22 cellular contexts compared by ENCODE assay signal in genomic region chr10:31121074-31121685, GRCh38.
DNase-seq lines count a peak whose midpoint lies in the region; ATAC-seq and TF ChIP-seq lines count a peak whose summit lies in the region.
"Had no signal": no experiment of that assay in that cellular context is flagged by ENCODE, and none has a peak within 500 bp of the region (broad histone marks: within the 10 kb centered on the region; RNA-seq: fewer than 3 reads in every experiment).

No MANE protein-coding gene starts in this region.

- H3K27ac Mint-ChIP-seq in T-helper 17 cell = no peak overlapping the region
- H3K27ac Mint-ChIP-seq: activated naive CD4-positive, alpha-beta T cell treated with anti-CD3 and anti-CD28 coated beads, Interleukin-2, amount 50 U/mL, for 24 hours; type B pancreatic cell had no signal

- peaks cover 6% of the 10 kb centered on the region for H3K27me3 Mint-ChIP-seq in T-helper 17 cell
- H3K27me3 Mint-ChIP-seq: activated naive CD4-positive, alpha-beta T cell treated with anti-CD3 and anti-CD28 coated beads, Interleukin-2, amount 50 U/mL, for 24 hours had no signal

- no peaks in the 10 kb centered on the region for H4K20me1 ChIP-seq in OCI-LY3 (ENCODE audit: insufficient read depth, low read length)

- peaks cover 60% of the 10 kb centered on the region for H3K4me1 ChIP-seq in OCI-LY3 (ENCODE audit: low read length)
- peaks cover 44% of the 10 kb centered on the region for H3K4me1 ChIP-seq in skeletal muscle satellite cell (ENCODE audit: control insufficient read depth, insufficient read depth, low read length)
- H3K4me1 ChIP-seq: A549 had no signal

- H3K4me2 ChIP-seq in OCI-LY3 (ENCODE audit: low read length) = peak overlapping the region; percentile 50; the same call in 1 of the 2 replicates
- H3K4me2 ChIP-seq in skeletal muscle satellite cell (ENCODE audit: low read length) = peak overlapping the region; percentile 46
- H3K4me2 ChIP-seq: A549, PC-9 had no signal

- DNase-seq in AG08395 (ENCODE audit: low spot score) (peak; percentile 31), fibroblast of gingiva (ENCODE audit: low read depth) (peak; percentile 90), NOMO-1 (lab: John Stamatoyannopoulos, UW; ENCODE audit: unreplicated experiment in 2 of 2) (no peak), globus pallidus (ENCODE audit: low spot score) (no peak), NCI-H345 treated with DMSO at 0.1 percent for 48 hours (lab: John Stamatoyannopoulos, UW; ENCODE audit: unreplicated experiment) (no peak), T-helper 17 cell (no peak)
- DNase-seq: activated CD8-positive, alpha-beta memory T cell treated with anti-CD3 and anti-CD28 coated beads for 24 hours; activated T-cell treated with anti-CD3 and anti-CD28 coated beads, Interleukin-2, amount 50 U/mL, for 72 hours; heart left ventricle; NCI-H146; NCI-H2171 treated with DMSO at 0.1 percent for 48 hours; occipital lobe; PC-9; right cardiac atrium; stimulated activated naive CD4-positive, alpha-beta T cell had no signal

- no peak overlapping the region for H3K4me3 Mint-ChIP-seq in T-helper 17 cell
- H3K4me3 Mint-ChIP-seq: activated naive CD4-positive, alpha-beta T cell treated with anti-CD3 and anti-CD28 coated beads, Interleukin-2, amount 50 U/mL, for 24 hours; type B pancreatic cell had no signal

- H3K36me3 Mint-ChIP-seq in T-helper 17 cell (ENCODE audit: low read depth) = no peaks in the 10 kb centered on the region
- H3K36me3 Mint-ChIP-seq: activated naive CD4-positive, alpha-beta T cell treated with anti-CD3 and anti-CD28 coated beads, Interleukin-2, amount 50 U/mL, for 24 hours; type B pancreatic cell had no signal

- H3K4me1 Mint-ChIP-seq in T-helper 17 cell = no peaks in the 10 kb centered on the region
- H3K4me1 Mint-ChIP-seq: activated naive CD4-positive, alpha-beta T cell treated with anti-CD3 and anti-CD28 coated beads, Interleukin-2, amount 50 U/mL, for 24 hours had no signal

- TF ChIP-seq CTCF in OCI-LY3 (IDR thresholded peaks at IDR 0.05; ENCODE audit: low read depth, low read length) = no peak

- no peak overlapping the region for H3K9ac ChIP-seq in OCI-LY3 (ENCODE audit: low read length)
- H3K9ac ChIP-seq in skeletal muscle satellite cell (ENCODE audit: low read depth, low read length) = peak overlapping the region; percentile 49

- H3K4me3 ChIP-seq in OCI-LY3 (ENCODE audit: low read length) (no peak overlapping the region), skeletal muscle satellite cell (ENCODE audit: low read length) (no peak overlapping the region)
- H3K4me3 ChIP-seq: A549, heart left ventricle, PC-9 had no signal

- ATAC-seq in T-helper 17 cell = no peak
- ATAC-seq: A549; activated CD4-positive, CD25-positive, alpha-beta regulatory T cell treated with anti-CD3 and anti-CD28 coated beads, Interleukin-2, amount 50 U/mL, for 24 hours; activated T-cell treated with anti-CD3 and anti-CD28 coated beads, Interleukin-2, amount 50 U/mL, for 72 hours; heart left ventricle; right cardiac atrium had no signal

- peak overlapping the region; percentile 71 for H3K27ac ChIP-seq in OCI-LY3 (ENCODE audit: low read length)
- H3K27ac ChIP-seq: A549, HL-60, PC-9 had no signal

- H2AFZ ChIP-seq in OCI-LY3 (ENCODE audit: low read depth, low read length) = no peak overlapping the region
- H2AFZ ChIP-seq: PC-9 had no signal

- H3K79me2 ChIP-seq in OCI-LY3 (ENCODE audit: low read length) = no peaks in the 10 kb centered on the region

- H3K9me3 ChIP-seq in OCI-LY3 (ENCODE audit: insufficient read depth, low read length) = no peaks in the 10 kb centered on the region
- H3K9me3 ChIP-seq in skeletal muscle satellite cell (replicated peaks; ENCODE audit: low read length) = no peaks in the 10 kb centered on the region
- no peaks in the 10 kb centered on the region for H3K9me3 ChIP-seq in T-helper 17 cell (ENCODE audit: control insufficient read depth, low read length, poor library complexity, severe bottlenecking)
- H3K9me3 ChIP-seq: A549, heart left ventricle had no signal

- H3K27me3 ChIP-seq in OCI-LY3 (ENCODE audit: low read depth, low read length) (no peaks in the 10 kb centered on the region), skeletal muscle satellite cell (ENCODE audit: control insufficient read depth, insufficient read depth, low read length) (no peaks in the 10 kb centered on the region)
- H3K27me3 ChIP-seq: heart left ventricle had no signal

- H3K36me3 ChIP-seq in OCI-LY3 (replicated peaks; ENCODE audit: low read depth, low read length) (no peaks in the 10 kb centered on the region), skeletal muscle satellite cell (ENCODE audit: insufficient read depth, low read length) (no peaks in the 10 kb centered on the region)
- H3K36me3 ChIP-seq: heart left ventricle had no signal

Comparison
In these comparisons a context has a peak if more than half of its experiments do, and no peak if none do; other contexts are left out.
1. DNase-seq: peak in AG08395 (single experiment) and fibroblast of gingiva (single experiment); none in NOMO-1 (0 of 2), globus pallidus (single experiment), NCI-H345 treated with DMSO at 0.1 percent for 48 hours (single experiment) and T-helper 17 cell (0 of 3).